Comparison of ENCODE assay signal across 11 cellular contexts in genomic region chr2:230737791-230738226, GRCh38. TPM values are rescaled to one million over a fixed set of nuclear protein-coding genes. Genes with fewer than 3 reads are reported as not detected.
A peak's percentile ranks its signal among the peaks of the same experiment; 100 is the strongest.
DNase-seq lines count a peak whose midpoint lies in the region; ATAC-seq, FAIRE-seq and TF ChIP-seq lines count a peak whose summit lies in the region.
"Had no signal": no experiment of that assay in that cellular context is flagged by ENCODE, and none has a peak within 500 bp of the region (broad histone marks: within the 10 kb centered on the region; RNA-seq: fewer than 3 reads in every experiment).

No MANE protein-coding gene starts in this region.

- 18 to 56% (median 28%) methylated on average over 6 of the region's 6 CpGs for WGBS in small intestine, 3 donors

- FAIRE-seq in kidney (lab: Jason Lieb, UNC), result no peak
- no peak for FAIRE-seq in small intestine (lab: Jason Lieb, UNC)

- peak overlapping the region; percentile 39 for H3K27ac Mint-ChIP-seq in WTC11
- H3K27ac Mint-ChIP-seq: stimulated activated naive CD8-positive, alpha-beta T cell treated with anti-CD3 and anti-CD28 coated beads, Interleukin-15, amount 100 ng/mL, for 72 hours had no signal

- H3K36me3 ChIP-seq in kidney (ENCODE audit: control insufficient read depth in 1 of 2, insufficient read depth in 2 of 2, low read length in 2 of 2) (no peaks in the 10 kb centered on the region), small intestine (ENCODE audit: control insufficient read depth in 2 of 2, insufficient read depth in 2 of 2, low read length in 2 of 2) (peaks cover 0 to 3% of the 10 kb centered on the region in 2 donors)

- in situ Hi-C loops in KBM-7 (cut with MboI; ENCODE audit: low pct_unique_long_range_greater_than_20kb, low sequenced_read_pairs), result no loop called here

- POLR2A ChIA-PET in WTC11 (lab: Charles Lee), result no interaction called here

- peak overlapping the region in 1 of 2 donors; percentile 42 for H3K9ac ChIP-seq in kidney (ENCODE audit: low read length in 2 of 2)

- no peaks in the 10 kb centered on the region for H3K27me3 Mint-ChIP-seq in WTC11 (ENCODE audit: low read depth)
- H3K27me3 Mint-ChIP-seq: stimulated activated naive CD8-positive, alpha-beta T cell treated with anti-CD3 and anti-CD28 coated beads, Interleukin-15, amount 100 ng/mL, for 72 hours had no signal

- ATAC-seq in WTC11, result no peak
- ATAC-seq in GM21515 (IDR thresholded peaks at IDR 0.05; ENCODE audit: unreplicated experiment), result no peak
- no peak for ATAC-seq in HG02973 (IDR thresholded peaks at IDR 0.05; ENCODE audit: unreplicated experiment)
- ATAC-seq: stimulated activated naive CD8-positive, alpha-beta T cell treated with anti-CD3 and anti-CD28 coated beads, Interleukin-15, amount 100 ng/mL, for 72 hours had no signal

- H3K36me3 Mint-ChIP-seq in WTC11, result peaks cover 4% of the 10 kb centered on the region; the same call in 1 of the 2 replicates

- H3K27me3 ChIP-seq in small intestine (ENCODE audit: control insufficient read depth in 2 of 2, insufficient read depth in 2 of 2, low read length in 2 of 2), result no peaks in the 10 kb centered on the region

- CTCF ChIA-PET in WTC11 (lab: Charles Lee), result interaction anchor here (1.2 kb wide), 1 partner anchor 61 kb away, joined by 4 read pairs; no protein-coding TSS in a partner anchor

- DNase-seq in SIG-M5 treated with dmso at 0.1 percent for 504 hours (lab: John Stamatoyannopoulos, UW; ENCODE audit: unreplicated experiment) (peak; percentile 33), SIG-M5 (lab: John Stamatoyannopoulos, UW) (no peak), WTC11 (ENCODE audit: low spot score) (no peak), kidney (no peak), small intestine (peak; percentile 45), KBM-7 (no peak)
- DNase-seq: central memory CD4-positive, alpha-beta T cell; NCI-H524; stimulated activated naive CD8-positive, alpha-beta T cell treated with anti-CD3 and anti-CD28 coated beads, Interleukin-15, amount 100 ng/mL, for 72 hours had no signal

- intact Hi-C loops in kidney (cut with DNase I), result no loop called here

- H3K4me1 ChIP-seq in kidney (ENCODE audit: control insufficient read depth in 1 of 2, insufficient read depth in 1 of 2, low read depth in 1 of 2, low read length in 2 of 2) (peaks cover 28 to 36% of the 10 kb centered on the region in 2 donors), small intestine (ENCODE audit: control insufficient read depth in 2 of 2, insufficient read depth in 1 of 2, low read depth in 1 of 2, low read length in 1 of 2) (peaks cover 8 to 27% of the 10 kb centered on the region in 2 donors)

- no peak for TF ChIP-seq CTCF in WTC11 (IDR thresholded peaks at IDR 0.05)
- no peak for TF ChIP-seq CTCF in kidney (IDR thresholded peaks at IDR 0.05; ENCODE audit: borderline replicate concordance, extremely low read depth, insufficient read depth)

- H3K27ac ChIP-seq in kidney (ENCODE audit: low read depth in 2 of 2, low read length in 2 of 2) (peak overlapping the region; percentile 76 to 77), small intestine (ENCODE audit: low read depth in 1 of 2, low read length in 1 of 2) (no peak overlapping the region)

- H3K4me3 ChIP-seq in kidney (ENCODE audit: low read length in 2 of 2), result peak overlapping the region in 1 of 2 donors; percentile 8
- no peak overlapping the region for H3K4me3 ChIP-seq in small intestine (ENCODE audit: low read depth in 1 of 2, low read length in 2 of 2)

- H3K4me1 Mint-ChIP-seq in WTC11, result peaks cover 31% of the 10 kb centered on the region

- H3K4me3 Mint-ChIP-seq in WTC11, result no peak overlapping the region

- H3K9me3 Mint-ChIP-seq in WTC11, result no peaks in the 10 kb centered on the region
- H3K9me3 Mint-ChIP-seq: stimulated activated naive CD8-positive, alpha-beta T cell treated with anti-CD3 and anti-CD28 coated beads, Interleukin-15, amount 100 ng/mL, for 72 hours had no signal

- no peaks in the 10 kb centered on the region for H3K9me3 ChIP-seq in kidney (ENCODE audit: control insufficient read depth in 1 of 2, low read length in 2 of 2)
- no peaks in the 10 kb centered on the region for H3K9me3 ChIP-seq in small intestine (ENCODE audit: control insufficient read depth, low read depth)

TF ChIP-seq in WTC11, 78 proteins besides CTCF, POLR2A, EP300 and RAD21 (continues in another document):
- TF ChIP-seq, protein P1, sequence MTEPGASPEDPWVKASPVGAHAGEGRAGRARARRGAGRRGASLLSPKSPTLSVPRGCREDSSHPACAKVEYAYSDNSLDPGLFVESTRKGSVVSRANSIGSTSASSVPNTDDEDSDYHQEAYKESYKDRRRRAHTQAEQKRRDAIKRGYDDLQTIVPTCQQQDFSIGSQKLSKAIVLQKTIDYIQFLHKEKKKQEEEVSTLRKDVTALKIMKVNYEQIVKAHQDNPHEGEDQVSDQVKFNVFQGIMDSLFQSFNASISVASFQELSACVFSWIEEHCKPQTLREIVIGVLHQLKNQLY (CRISPR knock-in tag; IDR thresholded peaks at IDR 0.05), result no peak
- TF ChIP-seq ZSCAN18 (CRISPR knock-in tag; IDR thresholded peaks at IDR 0.05), result no peak
- TF ChIP-seq AFF4 (CRISPR knock-in tag; IDR thresholded peaks at IDR 0.05; ENCODE audit: borderline replicate concordance), result no peak
- TF ChIP-seq GTF2I (CRISPR knock-in tag; conservative IDR thresholded peaks at IDR 0.05), result no peak
- no peak for TF ChIP-seq MAX (CRISPR knock-in tag; IDR thresholded peaks at IDR 0.05)
- no peak for TF ChIP-seq FOXP4 (CRISPR knock-in tag; IDR thresholded peaks at IDR 0.05)
- TF ChIP-seq ZNF232 (CRISPR knock-in tag; IDR thresholded peaks at IDR 0.05), result no peak
- no peak for TF ChIP-seq FOXP1 (CRISPR knock-in tag; IDR thresholded peaks at IDR 0.05; ENCODE audit: borderline replicate concordance)

RNA-seq across cellular contexts. Expression of gene CAB39, which starts 25.2 kb away (rescaled TPM):
- total RNA-seq in WTC11 (2021), result 35.6 to 38.9 TPM (median 36.9 TPM) in 3 replicates
- total RNA-seq in kidney, result 77.6 TPM
- 39.1 TPM for polyA plus RNA-seq in kidney (ENCODE audit: insufficient read depth, low read depth, low replicate concordance)
- 10 to 100 TPM; 38.2 to 59.7 (median 53.2) TPM for polyA plus RNA-seq in small intestine

Comparison
In these comparisons a context has a peak if more than half of its experiments do, and no peak if none do; other contexts are left out.
1. DNase-seq: peak in SIG-M5 treated with dmso at 0.1 percent for 504 hours (single experiment) and small intestine (single experiment); none in SIG-M5 (single experiment), WTC11 (single experiment), kidney (single experiment) and KBM-7 (single experiment).
2. H3K27ac ChIP-seq: peak in kidney (2 of 2); none in small intestine (0 of 2).